In the genomic region with DNA sequence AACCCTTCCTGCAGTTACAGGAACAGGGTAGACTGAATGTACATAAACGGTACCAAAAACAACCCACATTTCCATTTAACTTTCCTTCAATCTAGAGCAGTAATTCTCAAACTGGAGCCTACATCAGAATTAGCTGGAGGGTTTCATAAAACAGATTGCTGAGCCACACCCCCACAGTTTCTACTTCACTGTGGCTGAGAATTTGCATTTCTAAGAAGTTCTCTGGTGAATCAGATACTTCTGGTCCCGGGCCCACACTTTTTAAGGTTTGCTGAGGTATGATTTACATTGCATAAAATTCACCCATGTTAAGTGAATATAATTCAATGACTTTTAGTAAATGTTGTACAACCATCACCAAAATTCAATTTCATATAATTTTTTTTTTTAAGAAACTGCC, we compare ENCODE assay signal across 9 cellular contexts.
DNase-seq lines count a peak whose midpoint lies in the region; ATAC-seq and TF ChIP-seq lines count a peak whose summit lies in the region.
"Had no signal": no experiment of that assay in that cellular context is flagged by ENCODE, and none has a peak within 500 bp of the region (broad histone marks: within the 10 kb centered on the region; RNA-seq: fewer than 3 reads in every experiment).

No MANE protein-coding gene starts in this region.

- intact Hi-C loops in right cardiac atrium (cut with DNase I) = loop anchor here in 1 of 4 donors (5.0 kb wide), 1 partner anchor 515 kb away; no protein-coding TSS in a partner anchor
- intact Hi-C loops in upper lobe of right lung (cut with DNase I) = loop anchor here (10.0 kb wide), 1 partner anchor 523 kb away; no protein-coding TSS in a partner anchor

- H3K9me3 ChIP-seq in right cardiac atrium (ENCODE audit: control insufficient read depth, low read length) (no peaks in the 10 kb centered on the region), upper lobe of right lung (no peaks in the 10 kb centered on the region)

- H3K4me1 ChIP-seq in right cardiac atrium (ENCODE audit: control insufficient read depth, insufficient read depth, low read length) = no peaks in the 10 kb centered on the region
- H3K4me1 ChIP-seq in upper lobe of right lung = no peaks in the 10 kb centered on the region

- TF ChIP-seq CTCF in upper lobe of right lung (IDR thresholded peaks at IDR 0.05) = no peak

- peak; percentile 85 for ATAC-seq in HG03066 (IDR thresholded peaks at IDR 0.05; ENCODE audit: low read depth, unreplicated experiment)
- peak; percentile 89 for ATAC-seq in stimulated activated naive CD8-positive, alpha-beta T cell treated with anti-CD3 and anti-CD28 coated beads, Interleukin-15, Interleukin-2, amounts not matched to agents 100 U/mL and 50 U/mL, for 24 hours
- ATAC-seq in right cardiac atrium = no peak
- ATAC-seq in upper lobe of right lung = no peak

- H3K4me3 ChIP-seq in right cardiac atrium (ENCODE audit: low read length) (no peak overlapping the region), upper lobe of right lung (no peak overlapping the region)
- H3K4me3 ChIP-seq: cardiac muscle cell had no signal

- no peaks in the 10 kb centered on the region for H3K36me3 ChIP-seq in upper lobe of right lung
- H3K36me3 ChIP-seq: cardiac muscle cell had no signal

- H3K27ac ChIP-seq in right cardiac atrium (ENCODE audit: low read length) = no peak overlapping the region
- no peak overlapping the region for H3K27ac ChIP-seq in upper lobe of right lung
- H3K27ac ChIP-seq: cardiac muscle cell had no signal

- no peaks in the 10 kb centered on the region for H3K27me3 ChIP-seq in right cardiac atrium (ENCODE audit: control insufficient read depth, insufficient read depth)
- H3K27me3 ChIP-seq in upper lobe of right lung = no peaks in the 10 kb centered on the region
- H3K27me3 ChIP-seq: cardiac muscle cell had no signal

- peak; percentile 25 for DNase-seq in activated T-cell treated with anti-CD3 and anti-CD28 coated beads for 48 hours (ENCODE audit: low read depth)
- DNase-seq in activated T-cell treated with anti-CD3 and anti-CD28 coated beads for 4 hours = no peak
- DNase-seq in astrocyte of the hippocampus (ENCODE audit: low read depth, low spot score) = peak; percentile 59
- DNase-seq in stimulated activated naive CD8-positive, alpha-beta T cell treated with anti-CD3 and anti-CD28 coated beads, Interleukin-15, Interleukin-2, amounts not matched to agents 100 U/mL and 50 U/mL, for 24 hours = peak; percentile 33
- DNase-seq in right cardiac atrium = no peak
- no peak for DNase-seq in effector CD8-positive, alpha-beta T cell (lab: John Stamatoyannopoulos, UW)
- DNase-seq in upper lobe of right lung = no peak

- WGBS in right cardiac atrium = 86% methylated on average over 2 of the region's 2 CpGs

Comparison
In these comparisons a context has a peak if more than half of its experiments do, and no peak if none do; other contexts are left out.
1. DNase-seq: peak in activated T-cell treated with anti-CD3 and anti-CD28 coated beads for 48 hours (single experiment), astrocyte of the hippocampus (single experiment) and stimulated activated naive CD8-positive, alpha-beta T cell treated with anti-CD3 and anti-CD28 coated beads, Interleukin-15, Interleukin-2, amounts not matched to agents 100 U/mL and 50 U/mL, for 24 hours (single experiment); none in activated T-cell treated with anti-CD3 and anti-CD28 coated beads for 4 hours (single experiment), right cardiac atrium (0 of 3), effector CD8-positive, alpha-beta T cell (single experiment) and upper lobe of right lung (single experiment).
2. ATAC-seq: peak in HG03066 (single experiment) and stimulated activated naive CD8-positive, alpha-beta T cell treated with anti-CD3 and anti-CD28 coated beads, Interleukin-15, Interleukin-2, amounts not matched to agents 100 U/mL and 50 U/mL, for 24 hours (single experiment); none in right cardiac atrium (0 of 2) and upper lobe of right lung (single experiment).